ENCODE assay signal across 8 cellular contexts in the genomic region with DNA sequence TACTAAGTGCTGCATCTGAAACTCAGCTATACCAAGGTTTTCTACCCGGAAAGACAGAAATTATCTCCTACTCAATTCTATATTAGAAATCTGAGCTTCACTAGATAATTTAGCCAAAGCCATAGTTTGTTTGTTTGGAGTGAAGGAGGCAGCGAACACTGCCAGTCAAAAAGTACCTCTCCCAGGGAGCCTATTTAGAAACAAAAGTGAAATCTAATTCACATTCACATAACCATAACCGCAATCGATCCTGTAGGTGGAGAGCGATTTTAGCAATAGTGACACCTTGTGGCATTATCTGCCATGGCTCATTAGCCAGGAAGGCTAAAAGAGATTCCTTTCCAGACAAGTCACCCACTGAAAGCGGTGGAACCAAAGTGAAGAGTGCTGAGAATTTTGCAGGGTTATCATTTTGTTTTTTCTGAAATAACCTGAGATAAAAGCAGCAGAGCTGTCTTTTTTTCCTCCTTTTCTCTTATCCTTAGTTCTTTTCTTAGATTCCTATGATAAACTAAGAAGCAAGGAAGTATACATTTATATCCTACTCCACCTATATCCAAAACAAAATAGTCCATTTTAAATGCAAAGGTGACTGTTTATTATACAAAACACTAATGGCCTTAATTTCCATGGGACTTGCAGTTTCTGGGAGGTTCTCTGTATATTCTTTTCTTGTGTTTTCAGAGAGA.
A peak's percentile ranks its signal among the peaks of the same experiment; 100 is the strongest.
DNase-seq lines count a peak whose midpoint lies in the region; ATAC-seq, FAIRE-seq and TF ChIP-seq lines count a peak whose summit lies in the region.

No MANE protein-coding gene starts in this region.

- BruUV-seq in MCF 10A (replicated peaks; lab: Mats Ljungman, UMichigan) = no TSS peak

- POLR2A ChIA-PET in MCF 10A (lab: Yijun Ruan, JAX) = interaction anchor here (0.6 to 1.4 kb wide), 3 partner anchors 16 to 195 kb away, joined by 3 to 5 read pairs (median 3); no protein-coding TSS in a partner anchor

- H3K4me1 Mint-ChIP-seq in MCF 10A (ENCODE audit: insufficient read depth, unreplicated experiment) = peaks cover 6% of the 10 kb centered on the region

- peak overlapping the region; percentile 37 for H3K4me3 Mint-ChIP-seq in MCF 10A (ENCODE audit: unreplicated experiment)

- no peaks in the 10 kb centered on the region for H3K36me3 ChIP-seq in SK-N-MC (ENCODE audit: insufficient read depth, low read length)

- DNase-seq in 8988T (peak; percentile 13), MV-4-11 (lab: John Stamatoyannopoulos, UW) (peak; percentile 59), SK-N-MC (ENCODE audit: low read depth, low spot score) (peak; percentile 34), MCF 10A (ENCODE audit: unreplicated experiment) (peak; percentile 82)
- peak; percentile 39 for DNase-seq in stimulated activated CD4-positive, alpha-beta T cell treated with anti-CD3 and anti-CD28 coated beads, Interleukin-1b, Interleukin-23, amount 100 ng/mL, for 48 hours

- peak overlapping the region; percentile 23 for H3K9ac ChIP-seq in SK-N-MC (ENCODE audit: insufficient read length)

- no peaks in the 10 kb centered on the region for H3K9me3 ChIP-seq in SK-N-MC (ENCODE audit: low read depth, low read length)

- no peaks in the 10 kb centered on the region for H3K9me3 Mint-ChIP-seq in MCF 10A (ENCODE audit: unreplicated experiment)

- peak overlapping the region; percentile 62 for H3K4me3 ChIP-seq in SK-N-MC

- no peaks in the 10 kb centered on the region for H3K27me3 Mint-ChIP-seq in MCF 10A (ENCODE audit: insufficient read depth, unreplicated experiment)

- peak; percentile 98 for FAIRE-seq in islet of Langerhans (lab: Jason Lieb, UNC)

- no peaks in the 10 kb centered on the region for H3K36me3 Mint-ChIP-seq in MCF 10A (ENCODE audit: insufficient read depth, unreplicated experiment)

- ATAC-seq in HG02623 (IDR thresholded peaks at IDR 0.05; ENCODE audit: unreplicated experiment) = peak; percentile 98

- CTCF ChIA-PET in MCF 10A (lab: Yijun Ruan, JAX) = interaction anchor here (0.5 to 5.8 kb wide), 75 partner anchors 8 to 1599 kb away, joined by 3 to 75 read pairs (median 5); a partner anchor contains a TSS

- H3K27ac Mint-ChIP-seq in MCF 10A (ENCODE audit: low read depth, unreplicated experiment) = no peak overlapping the region

- TF ChIP-seq CTCF in GM12873 (IDR thresholded peaks at IDR 0.05; ENCODE audit: insufficient read depth, low read depth, low read length, missing control alignments) (peak; percentile 80), MCF 10A (IDR thresholded peaks at IDR 0.05; ENCODE audit: unreplicated experiment) (peak; percentile 73)

- no peak overlapping the region for H3K27ac ChIP-seq in SK-N-MC

- intact Hi-C loops in MCF 10A (cut with micrococcal nuclease) = loop anchor here (1.0 kb wide), 6 partner anchors 84 to 466 kb away; a partner anchor contains a TSS

Comparison
In these comparisons a context has a peak if more than half of its experiments do, and no peak if none do; other contexts are left out.
1. DNase-seq: peak in every context shown above with its lines; median percentile 82 in MCF 10A; 59 in MV-4-11; 39 in stimulated activated CD4-positive, alpha-beta T cell treated with anti-CD3 and anti-CD28 coated beads, Interleukin-1b, Interleukin-23, amount 100 ng/mL, for 48 hours; 34 in SK-N-MC; 13 in 8988T.